In the genomic region with DNA sequence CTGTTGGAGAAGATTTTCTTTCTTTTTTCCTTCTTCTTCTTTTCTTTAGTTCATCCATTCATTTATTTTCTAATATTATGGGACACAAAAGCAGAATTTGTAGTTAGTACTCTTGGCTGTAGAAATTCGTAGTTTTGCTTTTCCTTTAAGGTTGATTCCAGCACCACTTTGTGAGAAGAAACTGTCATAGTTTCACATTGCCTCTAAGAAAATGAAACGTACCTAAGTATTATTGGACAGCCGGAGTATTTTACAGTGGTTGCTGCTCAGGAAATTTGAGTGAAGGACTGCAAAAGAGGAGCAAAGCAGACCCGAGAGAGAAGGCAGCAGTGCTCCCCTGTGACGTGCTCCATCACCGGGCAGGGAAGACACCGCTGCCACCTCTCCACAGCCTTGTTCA, we compare ENCODE assay signal across 15 cellular contexts. TPM values are rescaled to one million over a fixed set of nuclear protein-coding genes. Genes with fewer than 3 reads are reported as not detected.
A peak's percentile ranks its signal among the peaks of the same experiment; 100 is the strongest.
DNase-seq lines count a peak whose midpoint lies in the region; ATAC-seq lines count a peak whose summit lies in the region.
"Had no signal": no experiment of that assay in that cellular context is flagged by ENCODE, and none has a peak within 500 bp of the region (broad histone marks: within the 10 kb centered on the region; RNA-seq: fewer than 3 reads in every experiment).

No MANE protein-coding gene starts in this region.

- no peaks in the 10 kb centered on the region for H3K27me3 ChIP-seq in CD4-positive, alpha-beta memory T cell (ENCODE audit: insufficient read depth, low read length)
- H3K27me3 ChIP-seq: cardiac muscle cell, spleen, vagina had no signal

- H3K36me3 ChIP-seq in KOPT-K1 (ENCODE audit: insufficient read depth, low read length), result no peaks in the 10 kb centered on the region
- H3K36me3 ChIP-seq in CD4-positive, alpha-beta memory T cell (ENCODE audit: insufficient read depth, low read length), result no peaks in the 10 kb centered on the region
- H3K36me3 ChIP-seq: cardiac muscle cell, spleen, vagina had no signal

- H3K27ac Mint-ChIP-seq in activated naive CD4-positive, alpha-beta T cell treated with anti-CD3 and anti-CD28 coated beads, Interleukin-2, amount 10 ng/mL, durations not matched to agents 7 days and 5 days, result peak overlapping the region; percentile 46
- H3K27ac Mint-ChIP-seq in stimulated activated naive B cell treated with anti-CD40 and anti-IgM and Interleukin-4, amounts not matched to agents 10 μg/mL and 1 μg/mL and 100 μg/mL, for 72 hours, result peak overlapping the region; percentile 49
- H3K27ac Mint-ChIP-seq in CD4-positive, alpha-beta memory T cell, result peak overlapping the region in 2 of 7 donors; percentile 23

- H3K4me3 Mint-ChIP-seq in activated naive CD4-positive, alpha-beta T cell treated with anti-CD3 and anti-CD28 coated beads, Interleukin-2, amount 10 ng/mL, durations not matched to agents 7 days and 5 days, result no peak overlapping the region
- H3K4me3 Mint-ChIP-seq in stimulated activated naive B cell treated with anti-CD40 and anti-IgM and Interleukin-4, amounts not matched to agents 10 μg/mL and 1 μg/mL and 100 μg/mL, for 72 hours, result peak overlapping the region; percentile 68 to 71
- peak overlapping the region in 4 of 8 donors; percentile 6 to 34 (median 30) for H3K4me3 Mint-ChIP-seq in CD4-positive, alpha-beta memory T cell

- H3K9me3 Mint-ChIP-seq in activated naive CD4-positive, alpha-beta T cell treated with anti-CD3 and anti-CD28 coated beads, Interleukin-2, amount 10 ng/mL, durations not matched to agents 7 days and 5 days, result no peaks in the 10 kb centered on the region
- H3K9me3 Mint-ChIP-seq in stimulated activated naive B cell treated with anti-CD40 and anti-IgM and Interleukin-4, amounts not matched to agents 10 μg/mL and 1 μg/mL and 100 μg/mL, for 72 hours, result peaks cover 0 to 2% of the 10 kb centered on the region in 2 donors
- H3K9me3 Mint-ChIP-seq in CD4-positive, alpha-beta memory T cell, result peaks cover 0 to 3% (median 0%) of the 10 kb centered on the region in 8 donors

- no peaks in the 10 kb centered on the region for H3K9me3 ChIP-seq in KOPT-K1 (ENCODE audit: insufficient read depth, low read length, poor library complexity, severe bottlenecking)
- H3K9me3 ChIP-seq in CD4-positive, alpha-beta memory T cell (ENCODE audit: control insufficient read depth in 1 of 2, low read length in 2 of 2), result no peaks in the 10 kb centered on the region
- H3K9me3 ChIP-seq: vagina had no signal

- H3K4me1 Mint-ChIP-seq in activated naive CD4-positive, alpha-beta T cell treated with anti-CD3 and anti-CD28 coated beads, Interleukin-2, amount 10 ng/mL, durations not matched to agents 7 days and 5 days, result peaks cover 82% of the 10 kb centered on the region
- peaks cover 52 to 88% of the 10 kb centered on the region in 2 donors for H3K4me1 Mint-ChIP-seq in stimulated activated naive B cell treated with anti-CD40 and anti-IgM and Interleukin-4, amounts not matched to agents 10 μg/mL and 1 μg/mL and 100 μg/mL, for 72 hours
- H3K4me1 Mint-ChIP-seq in CD4-positive, alpha-beta memory T cell, result peaks cover 76 to 100% (median 87%) of the 10 kb centered on the region in 4 donors

- peaks cover 91% of the 10 kb centered on the region for H3K4me1 ChIP-seq in CD4-positive, alpha-beta memory T cell (ENCODE audit: insufficient read depth, low read length)

- POLR2A ChIA-PET in CD4-positive, alpha-beta memory T cell (lab: Charles Lee; ENCODE audit: partially characterized antibody), result no interaction called here

- CTCF ChIA-PET in activated naive CD4-positive, alpha-beta T cell treated with anti-CD3 and anti-CD28 coated beads, Interleukin-2, amount 10 ng/mL, durations not matched to agents 7 days and 5 days (lab: Charles Lee), result no interaction called here
- CTCF ChIA-PET in CD4-positive, alpha-beta memory T cell (lab: Charles Lee; ENCODE audit: partially characterized antibody), result no interaction called here

- H3K27me3 Mint-ChIP-seq in activated naive CD4-positive, alpha-beta T cell treated with anti-CD3 and anti-CD28 coated beads, Interleukin-2, amount 10 ng/mL, durations not matched to agents 7 days and 5 days, result no peaks in the 10 kb centered on the region
- no peaks in the 10 kb centered on the region for H3K27me3 Mint-ChIP-seq in stimulated activated naive B cell treated with anti-CD40 and anti-IgM and Interleukin-4, amounts not matched to agents 10 μg/mL and 1 μg/mL and 100 μg/mL, for 72 hours
- no peaks in the 10 kb centered on the region for H3K27me3 Mint-ChIP-seq in CD4-positive, alpha-beta memory T cell

- intact Hi-C loops in CD4-positive, alpha-beta memory T cell (cut with micrococcal nuclease), result no loop called here

- ATAC-seq in HG02571 (IDR thresholded peaks at IDR 0.05; ENCODE audit: unreplicated experiment), result peak; percentile 53
- no peak for ATAC-seq in stimulated activated naive B cell treated with anti-CD40 and anti-IgM and Interleukin-4, amounts not matched to agents 10 μg/mL and 1 μg/mL and 100 μg/mL, for 72 hours (replicated peaks)

- H3K36me3 Mint-ChIP-seq in activated naive CD4-positive, alpha-beta T cell treated with anti-CD3 and anti-CD28 coated beads, Interleukin-2, amount 10 ng/mL, durations not matched to agents 7 days and 5 days, result peaks cover 50% of the 10 kb centered on the region
- H3K36me3 Mint-ChIP-seq in stimulated activated naive B cell treated with anti-CD40 and anti-IgM and Interleukin-4, amounts not matched to agents 10 μg/mL and 1 μg/mL and 100 μg/mL, for 72 hours, result peaks cover 18 to 29% of the 10 kb centered on the region in 2 donors
- H3K36me3 Mint-ChIP-seq in CD4-positive, alpha-beta memory T cell, result peaks cover 18 to 30% of the 10 kb centered on the region in 2 donors

- peak overlapping the region; percentile 15 for H3K27ac ChIP-seq in KOPT-K1 (ENCODE audit: low read depth, low read length, poor library complexity, severe bottlenecking)
- H3K27ac ChIP-seq in CD4-positive, alpha-beta memory T cell (ENCODE audit: low read depth, low read length), result no peak overlapping the region
- H3K27ac ChIP-seq: cardiac muscle cell, HL-60, spleen, vagina had no signal

- no peak for DNase-seq in activated naive CD4-positive, alpha-beta T cell treated with anti-CD3 and anti-CD28 coated beads, Interleukin-2, amount 10 ng/mL, durations not matched to agents 7 days and 5 days
- no peak for DNase-seq in activated naive CD4-positive, alpha-beta T cell treated with anti-CD3 and anti-CD28 coated beads, Interleukin-2, amount 50 U/mL, for 16 hours
- DNase-seq in stimulated activated naive B cell treated with anti-CD40 and anti-IgM and Interleukin-4, amounts not matched to agents 10 μg/mL and 1 μg/mL and 100 μg/mL, for 72 hours, result no peak
- DNase-seq in NCI-H82 (lab: John Stamatoyannopoulos, UW) (no peak), islet precursor cell (no peak)
- no peak for DNase-seq in CD4-positive, alpha-beta memory T cell
- DNase-seq: NCI-H510A, nucleus accumbens, spleen had no signal

- H3K4me3 ChIP-seq in CD4-positive, alpha-beta memory T cell (ENCODE audit: low read length in 2 of 2), result no peak overlapping the region
- H3K4me3 ChIP-seq: cardiac muscle cell, lung, spleen, vagina had no signal

RNA-seq across cellular contexts. Expression of a gene that starts 48.1 kb away (rescaled TPM):
- total RNA-seq in CD4-positive, alpha-beta memory T cell, result 10 to 100 TPM; 67.1 to 69.1 TPM
- polyA plus RNA-seq in CD4-positive, alpha-beta memory T cell, result 10 to 100 TPM; 64.5 to 89.4 TPM
